10 cellular contexts compared by ENCODE assay signal in genomic region chr1:70997793-70998192, GRCh38. TPM values are rescaled to one million over a fixed set of nuclear protein-coding genes. Genes with fewer than 3 reads are reported as not detected.
"Had no signal": no experiment of that assay in that cellular context is flagged by ENCODE, and none has a peak within 500 bp of the region (broad histone marks: within the 10 kb centered on the region; RNA-seq: fewer than 3 reads in every experiment).

No MANE protein-coding gene starts in this region.

- ATAC-seq: HepG2, K562 had no signal

- H3K4me1 Mint-ChIP-seq: IgD-negative memory B cell had no signal

- H3K4me3 ChIP-seq: K562 had no signal

- H3K36me3 Mint-ChIP-seq: IgD-negative memory B cell had no signal

- H3K4me3 Mint-ChIP-seq: IgD-negative memory B cell had no signal

- H3K9me3 Mint-ChIP-seq: IgD-negative memory B cell had no signal

- DNase-seq: IMR-90, KBM-7, KG1 had no signal

- H3K27ac Mint-ChIP-seq: IgD-negative memory B cell had no signal

- H3K27ac ChIP-seq: HL-60 had no signal

- FAIRE-seq: HepG2, HTR-8/SVneo, K562 had no signal

RNA-seq across cellular contexts. Expression of gene PTGER3, which starts 49.8 kb away (rescaled TPM):
- total RNA-seq: HepG2, HT-29, HT1080, IMR-90 had no signal
- polyA plus RNA-seq: IgD-negative memory B cell, IMR-90 had no signal
